2 cellular contexts compared by ENCODE assay signal in genomic region chr3:64300790-64301423, GRCh38.
TF ChIP-seq lines count a peak whose summit lies in the region.

No MANE protein-coding gene starts in this region.

TF ChIP-seq in SK-N-SH, 30 proteins besides CTCF, POLR2A, EP300 and RAD21 (continued from another document):
- TF ChIP-seq ZBTB33 (IDR thresholded peaks at IDR 0.05; ENCODE audit: borderline replicate concordance, low read depth) (no peak), TCF12 (IDR thresholded peaks at IDR 0.05) (peak; percentile 47; the same call in 1 of the 2 replicates), TEAD4 (IDR thresholded peaks at IDR 0.05; ENCODE audit: borderline replicate concordance, insufficient read depth) (no peak), YY1 (IDR thresholded peaks at IDR 0.05; ENCODE audit: low read depth) (no peak), MAX (IDR thresholded peaks at IDR 0.05; ENCODE audit: low read depth) (no peak), EZH2phosphoT487 (IDR thresholded peaks at IDR 0.05; ENCODE audit: borderline replicate concordance, low read depth) (no peak), JUND (IDR thresholded peaks at IDR 0.05) (no peak), GABPA (IDR thresholded peaks at IDR 0.05; ENCODE audit: low read depth) (no peak), MXI1 (IDR thresholded peaks at IDR 0.05; ENCODE audit: low read depth, low read length) (no peak)

TF ChIP-seq in SK-N-SH treated with all-trans-retinoic acid at 6 μM for 48 hours, 23 proteins besides CTCF, POLR2A, EP300 and RAD21 (continued from another document):
- no peak for TF ChIP-seq CREB5 (CRISPR knock-in tag; IDR thresholded peaks at IDR 0.05; ENCODE audit: low read depth)
